27 cellular contexts compared by ENCODE assay signal in genomic region chr2:170339324-170339723, GRCh38.
A peak's percentile ranks its signal among the peaks of the same experiment; 100 is the strongest.
DNase-seq lines count a peak whose midpoint lies in the region; ATAC-seq, FAIRE-seq and TF ChIP-seq lines count a peak whose summit lies in the region.
"Had no signal": no experiment of that assay in that cellular context is flagged by ENCODE, and none has a peak within 500 bp of the region (broad histone marks: within the 10 kb centered on the region; RNA-seq: fewer than 3 reads in every experiment).

No MANE protein-coding gene starts in this region.

- H3K4me1 Mint-ChIP-seq in brain: peaks cover 66% of the 10 kb centered on the region
- peaks cover 6% of the 10 kb centered on the region in 3 donors for H3K4me1 Mint-ChIP-seq in T-cell
- H3K4me1 Mint-ChIP-seq: CD4-positive, alpha-beta memory T cell; central memory CD8-positive, alpha-beta T cell had no signal

- no peak overlapping the region for H3K9ac ChIP-seq in colonic mucosa (ENCODE audit: low read depth in 2 of 2, low read length in 2 of 2)

- H3K4me3 ChIP-seq in small intestine (ENCODE audit: low read depth in 1 of 2, low read length in 2 of 2) (no peak overlapping the region), colonic mucosa (no peak overlapping the region)
- H3K4me3 ChIP-seq: esophagus squamous epithelium, left lung had no signal

- no peaks in the 10 kb centered on the region for H3K9me3 ChIP-seq in small intestine (ENCODE audit: control insufficient read depth, low read depth)
- H3K9me3 ChIP-seq in colonic mucosa: no peaks in the 10 kb centered on the region
- H3K9me3 ChIP-seq: esophagus squamous epithelium, left lung had no signal

- ATAC-seq in T-cell (replicated peaks in 1 of 4): no peak
- ATAC-seq: activated naive CD8-positive, alpha-beta T cell treated with anti-CD3 and anti-CD28 coated beads, Interleukin-2, amount 50 U/mL, for 24 hours; activated T-cell treated with anti-CD3 and anti-CD28 coated beads, Interleukin-2, amount 50 U/mL, for 4 hours; left lung; stimulated activated naive CD8-positive, alpha-beta T cell treated with anti-CD3 and anti-CD28 coated beads, Interleukin-15, Interleukin-2, amounts not matched to agents 100 U/mL and 50 U/mL, for 24 hours had no signal

- WGBS in small intestine, 3 donors: 15 to 47% (median 30%) methylated on average over 7 of the region's 7 CpGs

- DNase-seq in NCI-H2081 (lab: John Stamatoyannopoulos, UW): peak; percentile 64 to 76
- no peak for DNase-seq in NCI-H2081 treated with DMSO at 0.1 percent for 48 hours (lab: John Stamatoyannopoulos, UW)
- peak; percentile 85 for DNase-seq in NCI-H69 (lab: John Stamatoyannopoulos, UW)
- DNase-seq in small intestine: peak; percentile 14
- DNase-seq in T-cell: no peak
- no peak for DNase-seq in iPS-NIHi11 (ENCODE audit: low spot score)
- DNase-seq in colonic mucosa: no peak
- DNase-seq: activated CD4-positive, alpha-beta T cell treated with anti-CD3 and anti-CD28 coated beads, Interleukin-2, amount 10 ng/mL, durations not matched to agents 24 days and 14 days; activated gamma-delta T cell treated with Interleukin-2 at 50 U/mL for 16 hours; activated naive CD8-positive, alpha-beta T cell treated with anti-CD3 and anti-CD28 coated beads, Interleukin-2, amount 50 U/mL, for 24 hours; activated T-cell treated with anti-CD3 and anti-CD28 coated beads, Interleukin-2, amount 50 U/mL, for 4 hours; CD4-positive, alpha-beta memory T cell; dermis blood vessel endothelial cell; DMS 273 treated with DMSO at 0.1 percent for 48 hours; esophagus squamous epithelium; left lung; mesenchymal stem cell; NCI-H1105; NCI-H2107; NCI-H774; nucleus accumbens; stimulated activated naive CD8-positive, alpha-beta T cell treated with anti-CD3 and anti-CD28 coated beads, Interleukin-15, Interleukin-2, amounts not matched to agents 100 U/mL and 50 U/mL, for 24 hours had no signal

- H3K4me1 ChIP-seq in small intestine (ENCODE audit: control insufficient read depth in 2 of 2, insufficient read depth in 1 of 2, low read depth in 1 of 2, low read length in 1 of 2) (no peaks in the 10 kb centered on the region), colonic mucosa (no peaks in the 10 kb centered on the region)
- H3K4me1 ChIP-seq: esophagus squamous epithelium, left lung had no signal

- FAIRE-seq in small intestine (lab: Jason Lieb, UNC): no peak
- FAIRE-seq: endometrium, frontal cortex, H54 had no signal

- H3K36me3 Mint-ChIP-seq in brain: no peaks in the 10 kb centered on the region
- H3K36me3 Mint-ChIP-seq in T-cell: no peaks in the 10 kb centered on the region
- H3K36me3 Mint-ChIP-seq: CD4-positive, alpha-beta memory T cell had no signal

- CTCF ChIA-PET in T-cell (lab: Charles Lee): interaction anchor here in 1 of 2 donors (0.9 kb wide), 1 partner anchor 70 kb away, joined by 3 read pairs; no protein-coding TSS in a partner anchor

- H3K27me3 Mint-ChIP-seq in brain (no peaks in the 10 kb centered on the region), T-cell (peaks cover 8 to 9% of the 10 kb centered on the region in 2 donors)

- H3K27me3 ChIP-seq in small intestine (ENCODE audit: control insufficient read depth in 2 of 2, insufficient read depth in 2 of 2, low read length in 2 of 2) (no peaks in the 10 kb centered on the region), colonic mucosa (no peaks in the 10 kb centered on the region)
- H3K27me3 ChIP-seq: esophagus squamous epithelium, left lung had no signal

- no peak for TF ChIP-seq CTCF in brain (conservative IDR thresholded peaks at IDR 0.05)
- TF ChIP-seq CTCF in colonic mucosa (IDR thresholded peaks at IDR 0.05): no peak

- POLR2A ChIA-PET in T-cell (lab: Charles Lee): no interaction called here

- H3K4me3 Mint-ChIP-seq in brain (peak overlapping the region in 4 of 5 experiments; percentile 10 to 62 (median 28)), T-cell (no peak overlapping the region)
- H3K4me3 Mint-ChIP-seq: activated CD4-positive, alpha-beta T cell treated with anti-CD3 and anti-CD28 coated beads, Interleukin-2, amount 10 ng/mL, durations not matched to agents 24 days and 14 days; activated naive CD8-positive, alpha-beta T cell treated with anti-CD3 and anti-CD28 coated beads, Interleukin-2, amount 50 U/mL, for 24 hours; activated T-cell treated with anti-CD3 and anti-CD28 coated beads, Interleukin-2, amount 50 U/mL, for 4 hours; CD4-positive, alpha-beta memory T cell; central memory CD8-positive, alpha-beta T cell had no signal

- H3K27ac Mint-ChIP-seq in brain: peak overlapping the region in 4 of 5 experiments; percentile 16 to 90 (median 81)
- no peak overlapping the region for H3K27ac Mint-ChIP-seq in T-cell
- H3K27ac Mint-ChIP-seq: activated CD4-positive, alpha-beta T cell treated with anti-CD3 and anti-CD28 coated beads, Interleukin-2, amount 10 ng/mL, durations not matched to agents 24 days and 14 days; activated naive CD8-positive, alpha-beta T cell treated with anti-CD3 and anti-CD28 coated beads, Interleukin-2, amount 50 U/mL, for 24 hours; CD4-positive, alpha-beta memory T cell had no signal

- intact Hi-C loops in colonic mucosa (cut with DNase I): no loop called here

- H3K9me3 Mint-ChIP-seq in brain (no peaks in the 10 kb centered on the region), T-cell (no peaks in the 10 kb centered on the region)
- H3K9me3 Mint-ChIP-seq: activated CD4-positive, alpha-beta T cell treated with anti-CD3 and anti-CD28 coated beads, Interleukin-2, amount 10 ng/mL, durations not matched to agents 24 days and 14 days; activated naive CD8-positive, alpha-beta T cell treated with anti-CD3 and anti-CD28 coated beads, Interleukin-2, amount 50 U/mL, for 24 hours; activated T-cell treated with anti-CD3 and anti-CD28 coated beads, Interleukin-2, amount 50 U/mL, for 4 hours; CD4-positive, alpha-beta memory T cell; central memory CD8-positive, alpha-beta T cell had no signal

- no peaks in the 10 kb centered on the region for H3K36me3 ChIP-seq in small intestine (ENCODE audit: control insufficient read depth in 2 of 2, insufficient read depth in 2 of 2, low read length in 2 of 2)
- no peaks in the 10 kb centered on the region for H3K36me3 ChIP-seq in colonic mucosa
- H3K36me3 ChIP-seq: esophagus squamous epithelium, left lung had no signal

- H3K27ac ChIP-seq in small intestine (ENCODE audit: low read depth in 1 of 2, low read length in 1 of 2) (no peak overlapping the region), colonic mucosa (no peak overlapping the region)
- H3K27ac ChIP-seq: esophagus squamous epithelium, left lung had no signal

Comparison
In these comparisons a context has a peak if more than half of its experiments do, and no peak if none do; other contexts are left out.
1. DNase-seq: peak in NCI-H2081 (2 of 2), NCI-H69 (single experiment) and small intestine (single experiment); none in NCI-H2081 treated with DMSO at 0.1 percent for 48 hours (single experiment), T-cell (0 of 34), iPS-NIHi11 (single experiment) and colonic mucosa (single experiment).
2. H3K27ac Mint-ChIP-seq: peak in brain (4 of 5); none in T-cell (0 of 2).
3. H3K4me3 Mint-ChIP-seq: peak in brain (4 of 5); none in T-cell (0 of 3).